ENCODE assay signal across 1 cellular context in the genomic region with DNA sequence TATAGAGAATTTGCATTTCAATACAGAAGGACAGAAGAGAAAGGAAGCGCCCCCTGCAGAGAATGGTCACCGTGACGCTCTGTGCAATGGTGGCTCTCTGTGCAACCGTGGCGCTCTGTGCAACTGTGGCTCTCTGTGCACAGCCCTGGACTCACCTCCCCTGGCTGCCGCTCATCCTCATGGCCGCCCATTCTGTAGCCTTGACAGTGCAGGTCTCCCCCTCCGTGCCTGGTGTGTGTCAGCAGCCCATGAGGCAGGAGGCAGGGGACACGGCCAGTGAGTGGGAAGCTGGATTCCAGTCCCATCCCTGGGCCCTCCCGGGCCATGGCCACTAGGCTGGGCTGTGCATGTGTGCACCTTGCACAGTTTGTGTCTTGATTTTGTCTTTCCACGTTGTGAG.
A peak's percentile ranks its signal among the peaks of the same experiment; 100 is the strongest.
TF ChIP-seq lines count a peak whose summit lies in the region.

No MANE protein-coding gene starts in this region.

TF ChIP-seq in HepG2, 621 proteins besides CTCF, POLR2A, EP300 and RAD21:
- TF ChIP-seq, protein P1, sequence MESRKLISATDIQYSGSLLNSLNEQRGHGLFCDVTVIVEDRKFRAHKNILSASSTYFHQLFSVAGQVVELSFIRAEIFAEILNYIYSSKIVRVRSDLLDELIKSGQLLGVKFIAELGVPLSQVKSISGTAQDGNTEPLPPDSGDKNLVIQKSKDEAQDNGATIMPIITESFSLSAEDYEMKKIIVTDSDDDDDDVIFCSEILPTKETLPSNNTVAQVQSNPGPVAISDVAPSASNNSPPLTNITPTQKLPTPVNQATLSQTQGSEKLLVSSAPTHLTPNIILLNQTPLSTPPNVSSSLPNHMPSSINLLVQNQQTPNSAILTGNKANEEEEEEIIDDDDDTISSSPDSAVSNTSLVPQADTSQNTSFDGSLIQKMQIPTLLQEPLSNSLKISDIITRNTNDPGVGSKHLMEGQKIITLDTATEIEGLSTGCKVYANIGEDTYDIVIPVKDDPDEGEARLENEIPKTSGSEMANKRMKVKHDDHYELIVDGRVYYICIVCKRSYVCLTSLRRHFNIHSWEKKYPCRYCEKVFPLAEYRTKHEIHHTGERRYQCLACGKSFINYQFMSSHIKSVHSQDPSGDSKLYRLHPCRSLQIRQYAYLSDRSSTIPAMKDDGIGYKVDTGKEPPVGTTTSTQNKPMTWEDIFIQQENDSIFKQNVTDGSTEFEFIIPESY (CRISPR knock-in tag; IDR thresholded peaks at IDR 0.05): 0 out of 2 replicates have a peak, but pooled peaks have one; percentile 51
- no peak for TF ChIP-seq REL (CRISPR knock-in tag; conservative IDR thresholded peaks at IDR 0.05)
- no peak for TF ChIP-seq ZSCAN12 (CRISPR knock-in tag; IDR thresholded peaks at IDR 0.05)
TF ChIP-seq in HepG2: peak in this region for 1.
